ENCODE assay signal across 8 cellular contexts in the genomic region with DNA sequence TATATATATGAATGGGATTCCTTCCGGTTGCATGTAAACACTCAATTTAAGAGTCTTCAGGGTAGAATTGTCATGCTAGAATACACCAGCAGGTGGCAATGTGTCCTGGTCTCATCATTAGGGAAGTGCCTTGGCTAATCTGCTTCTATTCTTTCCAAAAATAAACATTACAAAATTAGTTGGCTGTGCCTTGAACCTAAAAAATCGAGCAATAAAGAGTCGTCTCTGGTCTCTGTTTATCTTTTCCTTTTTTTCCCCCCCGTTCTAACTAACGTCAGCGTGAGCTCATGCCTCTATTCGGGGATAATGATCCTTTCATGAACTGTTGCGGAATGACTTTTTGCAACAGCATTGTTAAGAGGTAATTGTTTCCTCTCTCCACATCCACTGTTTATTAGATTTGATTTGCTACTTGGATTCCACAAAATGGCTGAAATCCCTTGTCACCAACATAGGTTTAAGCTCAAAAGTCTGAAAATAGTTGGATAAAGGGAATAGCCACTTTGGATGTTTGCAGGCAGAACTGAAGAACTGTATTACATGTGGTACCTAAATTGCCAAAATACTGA. TPM values are rescaled to one million over a fixed set of nuclear protein-coding genes. Genes with fewer than 3 reads are reported as not detected.
A peak's percentile ranks its signal among the peaks of the same experiment; 100 is the strongest.
DNase-seq lines count a peak whose midpoint lies in the region; ATAC-seq and TF ChIP-seq lines count a peak whose summit lies in the region.

No MANE protein-coding gene starts in this region.

- H3K27me3 ChIP-seq in ACC112 (ENCODE audit: insufficient read depth, low read length) (no peaks in the 10 kb centered on the region), breast epithelium (no peaks in the 10 kb centered on the region)

- peaks cover 48% of the 10 kb centered on the region for H3K27me3 Mint-ChIP-seq in T-helper 1 cell treated with Interleukin-12 subunit alpha and Interleukin-12 subunit beta and Interleukin-4 antibody, amounts not matched to agents 30 μg/mL and 1 μg/mL, for 36 hours (ENCODE audit: low read depth)

- H3K9me3 Mint-ChIP-seq in T-helper 1 cell treated with Interleukin-12 subunit alpha and Interleukin-12 subunit beta and Interleukin-4 antibody, amounts not matched to agents 30 μg/mL and 1 μg/mL, for 36 hours: no peaks in the 10 kb centered on the region

- H3K27ac Mint-ChIP-seq in T-helper 1 cell treated with Interleukin-12 subunit alpha and Interleukin-12 subunit beta and Interleukin-4 antibody, amounts not matched to agents 30 μg/mL and 1 μg/mL, for 36 hours: peak overlapping the region; percentile 74

- H3K79me2 ChIP-seq in ACC112 (ENCODE audit: control insufficient read depth, insufficient read depth, low read length, unreplicated experiment): peaks cover 34% of the 10 kb centered on the region

- H3K9me3 ChIP-seq in breast epithelium: no peaks in the 10 kb centered on the region

- H3K27ac ChIP-seq in ACC112 (ENCODE audit: low read depth, low read length) (peak overlapping the region; percentile 80), breast epithelium (peak overlapping the region; percentile 98), skin epidermis (peak overlapping the region in 20 of 21 experiments; percentile 77 to 99 (median 96))

- H3K36me3 Mint-ChIP-seq in T-helper 1 cell treated with Interleukin-12 subunit alpha and Interleukin-12 subunit beta and Interleukin-4 antibody, amounts not matched to agents 30 μg/mL and 1 μg/mL, for 36 hours (ENCODE audit: low read depth): peaks cover 9% of the 10 kb centered on the region

- H3K4me3 Mint-ChIP-seq in T-helper 1 cell treated with Interleukin-12 subunit alpha and Interleukin-12 subunit beta and Interleukin-4 antibody, amounts not matched to agents 30 μg/mL and 1 μg/mL, for 36 hours: peak overlapping the region; percentile 66

- intact Hi-C loops in breast epithelium (cut with DNase I; ENCODE audit: low total_unique reads): no loop called here

- ATAC-seq in GM18517 (IDR thresholded peaks at IDR 0.05; ENCODE audit: unreplicated experiment): peak; percentile 50
- ATAC-seq in HG03097 (IDR thresholded peaks at IDR 0.05; ENCODE audit: low FRiP score, unreplicated experiment): no peak

- H3K4me3 ChIP-seq in ACC112 (ENCODE audit: low read depth, low read length) (peak overlapping the region; percentile 97), breast epithelium (peak overlapping the region; percentile 87 to 91 (median 90)), skin epidermis (peak overlapping the region; percentile 61 to 93 (median 78))

- peaks cover 39% of the 10 kb centered on the region for H3K4me1 ChIP-seq in ACC112 (ENCODE audit: control insufficient read depth, insufficient read depth, low read length, unreplicated experiment)
- H3K4me1 ChIP-seq in breast epithelium: peaks cover 3 to 10% of the 10 kb centered on the region in 2 donors

- peaks cover 30% of the 10 kb centered on the region for H3K4me1 Mint-ChIP-seq in T-helper 1 cell treated with Interleukin-12 subunit alpha and Interleukin-12 subunit beta and Interleukin-4 antibody, amounts not matched to agents 30 μg/mL and 1 μg/mL, for 36 hours (ENCODE audit: low read depth)

- TF ChIP-seq CTCF in breast epithelium (IDR thresholded peaks at IDR 0.05): peak in 2 of 3 donors; percentile 64

- H2AFZ ChIP-seq in ACC112 (ENCODE audit: low read length, unreplicated experiment): peak overlapping the region; percentile 66

- TF ChIP-seq POLR2A in breast epithelium (IDR thresholded peaks at IDR 0.05): peak; percentile 29

- DNase-seq in NCI-H187 treated with DMSO at 0.1 percent for 48 hours (lab: John Stamatoyannopoulos, UW) (peak; percentile 48), breast epithelium (ENCODE audit: low spot score in 2 of 2) (peak in 1 of 2 donors; percentile 67), iPS-NIHi7 (ENCODE audit: extremely low spot score) (peak; percentile 43)

- H3K36me3 ChIP-seq in ACC112 (ENCODE audit: insufficient read depth, low read length) (peaks cover 8% of the 10 kb centered on the region), breast epithelium (no peaks in the 10 kb centered on the region)

RNA-seq across cellular contexts. Expression of gene ARHGEF12, which starts 1.2 kb away (rescaled TPM):
- 100 to 1,000 TPM in 2 of 3 donors, 10 to 100 TPM in 1; 83.4 to 192 (median 145) TPM for total RNA-seq in breast epithelium

RNA-seq across cellular contexts. Expression of gene TLCD5, which starts 9.9 kb away (rescaled TPM):
- total RNA-seq in breast epithelium: 1 to 10 TPM; 2.9 to 8.2 (median 6.9) TPM
